Comparison of ENCODE assay signal across 8 cellular contexts in the genomic region with DNA sequence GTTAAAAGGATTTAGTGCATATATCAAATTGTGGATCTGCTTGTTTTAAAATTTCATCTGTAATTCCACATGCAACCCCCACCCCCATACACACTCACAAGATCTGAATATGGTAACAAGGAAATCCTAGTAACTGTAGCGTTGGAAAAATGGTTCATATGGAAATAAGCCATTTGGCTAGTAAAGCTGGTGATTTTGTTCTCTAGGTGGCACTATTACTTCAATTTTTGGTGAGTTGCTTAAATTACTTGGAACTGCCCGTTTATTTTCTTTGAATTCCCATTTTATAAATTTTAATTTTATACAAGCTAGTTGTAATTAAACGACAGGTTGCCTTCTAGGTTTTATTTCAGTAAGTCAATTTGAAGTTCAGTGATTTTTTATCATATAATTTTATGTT. TPM values are rescaled to one million over a fixed set of nuclear protein-coding genes. Genes with fewer than 3 reads are reported as not detected.
DNase-seq lines count a peak whose midpoint lies in the region; ATAC-seq and TF ChIP-seq lines count a peak whose summit lies in the region.

No MANE protein-coding gene starts in this region.

- peaks cover 24% of the 10 kb centered on the region; the same call in 1 of the 2 replicates for H4K20me1 ChIP-seq in GM23248 (ENCODE audit: insufficient read depth)

- DNase-seq in AG20443 (ENCODE audit: low spot score) (peak; percentile 19), GM23248 (peak; percentile 67), Panc1 (ENCODE audit: low read depth, low spot score) (no peak), fibroblast of the aortic adventitia (ENCODE audit: low read depth) (peak; percentile 76), HUDEP-2 (lab: John Stamatoyannopoulos, UW; ENCODE audit: unreplicated experiment in 76 of 76) (no peak), upper lobe of left lung (no peak), HEK293T (ENCODE audit: extremely low spot score) (no peak)

- H3K9me3 ChIP-seq in GM23248 (ENCODE audit: low read depth) (no peaks in the 10 kb centered on the region), Panc1 (ENCODE audit: control insufficient read depth, insufficient read depth, low read depth, low read length) (no peaks in the 10 kb centered on the region), upper lobe of left lung (no peaks in the 10 kb centered on the region)

- H3K27me3 ChIP-seq in GM23248 (replicated peaks; ENCODE audit: insufficient read depth) (no peaks in the 10 kb centered on the region), Panc1 (ENCODE audit: control insufficient read depth, insufficient read depth, low read length) (peaks cover 3% of the 10 kb centered on the region), upper lobe of left lung (peaks cover 0 to 15% (median 5%) of the 10 kb centered on the region in 4 donors)

- POLR2A ChIA-PET in Panc1 (lab: Charles Lee) (no interaction called here), HEK293T (lab: Yijun Ruan, JAX) (no interaction called here)

- H3K79me2 ChIP-seq in GM23248 (ENCODE audit: insufficient read depth), result peaks cover 98% of the 10 kb centered on the region

- peak overlapping the region; percentile 51 for H3K27ac ChIP-seq in GM23248
- H3K27ac ChIP-seq in Panc1 (ENCODE audit: low read length), result no peak overlapping the region
- no peak overlapping the region for H3K27ac ChIP-seq in upper lobe of left lung

- peaks cover 76% of the 10 kb centered on the region for H3F3A ChIP-seq in GM23248 (ENCODE audit: insufficient read depth)

- peak overlapping the region; percentile 92 for H3K4me3 ChIP-seq in GM23248
- H3K4me3 ChIP-seq in Panc1 (ENCODE audit: low read depth in 2 of 2, low read length in 2 of 2), result no peak overlapping the region
- no peak overlapping the region for H3K4me3 ChIP-seq in fibroblast of the aortic adventitia (ENCODE audit: low read depth, low read length)
- H3K4me3 ChIP-seq in upper lobe of left lung, result no peak overlapping the region

- H2AFZ ChIP-seq in GM23248, result no peak overlapping the region

- H3K36me3 ChIP-seq in GM23248 (ENCODE audit: low read depth) (peaks cover 11% of the 10 kb centered on the region; the same call in 1 of the 2 replicates), Panc1 (ENCODE audit: control insufficient read depth, insufficient read depth, low read length) (no peaks in the 10 kb centered on the region; the same call in 1 of the 2 replicates), upper lobe of left lung (no peaks in the 10 kb centered on the region)

- CTCF ChIA-PET in Panc1 (lab: Charles Lee) (interaction anchor here (0.7 kb wide), 2 partner anchors 605 to 1744 kb away, joined by 3 to 12 read pairs; no protein-coding TSS in a partner anchor), HEK293T (lab: Yijun Ruan, JAX) (interaction anchor here (0.8 to 1.8 kb wide), 4 partner anchors 23 to 1464 kb away, joined by 3 to 5 read pairs (median 3); no protein-coding TSS in a partner anchor)

- no peak for TF ChIP-seq EP300 in upper lobe of left lung (IDR thresholded peaks at IDR 0.05)

- 6 to 7% methylated on average over 3 of the region's 3 CpGs for WGBS in GM23248 (ENCODE audit: low coverage in 1 of 2, low lambda C conversion rate in 2 of 2, missing lambda C conversion rate in 2 of 2), 2 experiments
- WGBS in upper lobe of left lung, 2 donors, result 19 to 23% methylated on average over 3 of the region's 3 CpGs

- TF ChIP-seq POLR2A in upper lobe of left lung (IDR thresholded peaks at IDR 0.05), result no peak

- intact Hi-C loops in Panc1 (cut with micrococcal nuclease; ENCODE audit: unreplicated experiment), result loop anchor here (2.0 to 5.0 kb wide), 6 partner anchors 412 to 1640 kb away; a partner anchor contains a TSS

- no peaks in the 10 kb centered on the region for H3K9me2 ChIP-seq in GM23248 (ENCODE audit: insufficient read depth)

- ATAC-seq in Panc1 (no peak), upper lobe of left lung (ENCODE audit: low FRiP score in 2 of 2) (no peak), GM18511 (IDR thresholded peaks at IDR 0.05; ENCODE audit: unreplicated experiment) (no peak)

- TF ChIP-seq CTCF in Panc1 (IDR thresholded peaks at IDR 0.05) (peak; percentile 49; the same call in 1 of the 2 replicates), fibroblast of the aortic adventitia (IDR thresholded peaks at IDR 0.05; ENCODE audit: insufficient read depth, low read length) (peak; percentile 47), upper lobe of left lung (IDR thresholded peaks at IDR 0.05) (no peak)

- peak overlapping the region; percentile 81 for H3K4me2 ChIP-seq in GM23248 (ENCODE audit: unreplicated experiment)

- in situ Hi-C loops in GM23248 (cut with MboI) (loop anchor here (10.0 kb wide), 1 partner anchor 1640 kb away; no protein-coding TSS in a partner anchor), Panc1 (cut with HindIII; ENCODE audit: low pct_unique_long_range_greater_than_20kb, low sequenced_read_pairs) (no loop called here)

- peak overlapping the region; percentile 81 for H3K9ac ChIP-seq in GM23248

- BruUV-seq in Panc1 (replicated peaks; lab: Mats Ljungman, UMichigan), result no TSS peak

- H3K4me1 ChIP-seq in GM23248 (ENCODE audit: insufficient read depth), result peaks cover 55% of the 10 kb centered on the region
- peaks cover 2% of the 10 kb centered on the region; the same call in 1 of the 2 replicates for H3K4me1 ChIP-seq in Panc1 (ENCODE audit: control insufficient read depth, insufficient read depth, low read length)
- peaks cover 13 to 16% (median 15%) of the 10 kb centered on the region in 4 donors for H3K4me1 ChIP-seq in upper lobe of left lung

TF ChIP-seq in HEK293T, 16 proteins besides CTCF, POLR2A, EP300 and RAD21:
- TF ChIP-seq BHLHE40 (IDR thresholded peaks at IDR 0.05; ENCODE audit: borderline replicate concordance), result no peak
- no peak for TF ChIP-seq SP1 (IDR thresholded peaks at IDR 0.05)
- no peak for TF ChIP-seq SUZ12 (IDR thresholded peaks at IDR 0.05)
- no peak for TF ChIP-seq FOXK2 (IDR thresholded peaks at IDR 0.05)
- no peak for TF ChIP-seq FOXA1 (IDR thresholded peaks at IDR 0.05)
- no peak for TF ChIP-seq ZNF384 (IDR thresholded peaks at IDR 0.05)
- TF ChIP-seq, protein P1, sequence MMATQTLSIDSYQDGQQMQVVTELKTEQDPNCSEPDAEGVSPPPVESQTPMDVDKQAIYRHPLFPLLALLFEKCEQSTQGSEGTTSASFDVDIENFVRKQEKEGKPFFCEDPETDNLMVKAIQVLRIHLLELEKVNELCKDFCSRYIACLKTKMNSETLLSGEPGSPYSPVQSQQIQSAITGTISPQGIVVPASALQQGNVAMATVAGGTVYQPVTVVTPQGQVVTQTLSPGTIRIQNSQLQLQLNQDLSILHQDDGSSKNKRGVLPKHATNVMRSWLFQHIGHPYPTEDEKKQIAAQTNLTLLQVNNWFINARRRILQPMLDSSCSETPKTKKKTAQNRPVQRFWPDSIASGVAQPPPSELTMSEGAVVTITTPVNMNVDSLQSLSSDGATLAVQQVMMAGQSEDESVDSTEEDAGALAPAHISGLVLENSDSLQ (IDR thresholded peaks at IDR 0.05), result no peak
- no peak for TF ChIP-seq NFRKB (IDR thresholded peaks at IDR 0.05)
- no peak for TF ChIP-seq TARDBP (IDR thresholded peaks at IDR 0.05)
- TF ChIP-seq L3MBTL2 (conservative IDR thresholded peaks at IDR 0.05), result no peak
- TF ChIP-seq ARNT (IDR thresholded peaks at IDR 0.05), result no peak
- no peak for TF ChIP-seq HDGF (IDR thresholded peaks at IDR 0.05; ENCODE audit: borderline replicate concordance)
- TF ChIP-seq FOXM1 (IDR thresholded peaks at IDR 0.05; ENCODE audit: borderline replicate concordance), result no peak
TF ChIP-seq in HEK293T: peak in this region for 0.

RNA-seq across cellular contexts. Expression of a gene that starts 5.3 kb away (rescaled TPM):
- total RNA-seq in GM23248 (2014; rRNA removed; shearing (Covaris generic)), result 63.6 and 64.1 TPM in 2 replicates
- 58.1 and 59.7 TPM in 2 replicates for polyA plus RNA-seq in GM23248 (2016; fragmentation: Nextera tagmentation; extraction: Ambion mirVana)
- 0.36 TPM for total RNA-seq in Panc1 (2021; ENCODE audit: unreplicated experiment)
- 0.21 TPM for polyA plus RNA-seq in Panc1 (2012; ENCODE audit: insufficient read length)
- total RNA-seq in fibroblast of the aortic adventitia (ENCODE audit: low replicate concordance), result 2.0 and 8.1 TPM in 2 replicates
- 1 to 10 TPM; 1.0 to 5.4 (median 3.8) TPM for total RNA-seq in upper lobe of left lung

Comparison
In these comparisons a context has a peak if more than half of its experiments do, and no peak if none do; other contexts are left out.
1. DNase-seq: peak in AG20443 (single experiment), GM23248 (single experiment) and fibroblast of the aortic adventitia (single experiment); none in Panc1 (single experiment), HUDEP-2 (0 of 76), upper lobe of left lung (0 of 2) and HEK293T (single experiment).
2. CTCF ChIP-seq: peak in Panc1 (single experiment) and fibroblast of the aortic adventitia (single experiment); none in upper lobe of left lung (0 of 6).